In the genomic region with DNA sequence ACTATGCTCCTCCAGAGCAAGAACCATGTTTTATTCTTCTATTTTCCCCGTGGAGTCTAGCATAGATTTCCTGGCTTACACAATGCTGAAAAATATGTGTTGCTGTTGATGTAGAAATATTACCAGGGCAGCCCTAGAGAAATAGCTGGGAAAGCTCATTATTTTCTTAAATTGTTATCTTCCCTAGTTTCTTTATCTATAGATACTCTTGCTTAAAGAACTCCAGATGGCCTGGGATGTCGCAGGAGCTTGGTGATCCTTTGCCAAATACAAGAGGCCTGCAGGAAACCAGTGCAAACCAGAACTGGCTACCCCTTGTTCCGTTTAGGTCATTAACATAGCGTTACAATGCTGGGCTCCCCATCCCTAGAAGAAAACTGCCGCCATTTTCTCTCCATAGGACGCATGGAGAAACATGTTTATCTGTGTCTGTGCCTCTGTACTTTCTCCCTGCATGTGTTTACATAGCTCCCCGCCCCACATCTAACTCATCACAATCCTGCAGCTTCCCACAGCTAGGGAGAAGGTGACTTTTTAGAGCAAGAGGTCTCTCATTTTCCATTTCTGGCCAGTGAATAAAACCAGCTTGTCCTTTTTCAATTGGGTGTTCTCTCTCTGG, we compare ENCODE assay signal across 18 cellular contexts. TPM values are rescaled to one million over a fixed set of nuclear protein-coding genes. Genes with fewer than 3 reads are reported as not detected.
"Had no signal": no experiment of that assay in that cellular context is flagged by ENCODE, and none has a peak within 500 bp of the region (broad histone marks: within the 10 kb centered on the region; RNA-seq: fewer than 3 reads in every experiment).

No MANE protein-coding gene starts in this region.

- H3K9me3 ChIP-seq: body of pancreas, esophagus muscularis mucosa, tibial artery had no signal

- H3K36me3 ChIP-seq: esophagus muscularis mucosa, tibial artery had no signal

- H3K4me3 ChIP-seq: body of pancreas, esophagus muscularis mucosa, tibial artery had no signal

- H3K27me3 ChIP-seq: body of pancreas had no signal

- FAIRE-seq: frontal cortex had no signal

- DNase-seq: activated CD4-positive, alpha-beta T cell treated with anti-CD3 and anti-CD28 coated beads, Interleukin-2, amount 10 ng/mL, durations not matched to agents 7 days and 5 days; activated CD4-positive, CD25-positive, alpha-beta regulatory T cell; activated CD8-positive, alpha-beta memory T cell treated with anti-CD3 and anti-CD28 coated beads, Interleukin-2, amount 50 U/mL, for 48 hours; activated gamma-delta T cell treated with Interleukin-2 at 50 U/mL for 16 hours; activated T-cell treated with anti-CD3 and anti-CD28 coated beads, Interleukin-2, amount 50 U/mL, for 72 hours; amygdala; body of pancreas; cortex of kidney; effector CD4-positive, alpha-beta T cell; head of caudate nucleus; left cardiac atrium; mammary epithelial cell; stimulated activated CD4-positive, alpha-beta T cell treated with anti-CD3 and anti-CD28 coated beads, Interleukin-2, amount 100 ng/mL, for 48 hours; stimulated activated naive B cell treated with anti-CD40 and anti-IgM and Interleukin-4, amounts not matched to agents 10 μg/mL and 1 μg/mL and 100 μg/mL, for 72 hours; tibial artery had no signal

- ATAC-seq: activated T-cell treated with anti-CD3 and anti-CD28 coated beads, Interleukin-2, amount 50 U/mL, for 72 hours; body of pancreas; stimulated activated naive B cell treated with anti-CD40 and anti-IgM and Interleukin-4, amounts not matched to agents 10 μg/mL and 1 μg/mL and 100 μg/mL, for 72 hours had no signal

- H3K27ac ChIP-seq: body of pancreas, esophagus muscularis mucosa, tibial artery had no signal

- H3K4me1 ChIP-seq: esophagus muscularis mucosa, tibial artery had no signal

RNA-seq across cellular contexts. Expression of a gene that starts 6.4 kb away (rescaled TPM):
- total RNA-seq: activated CD4-positive, alpha-beta T cell treated with anti-CD3 and anti-CD28 coated beads, Interleukin-2, amount 10 ng/mL, durations not matched to agents 7 days and 5 days; pulmonary artery endothelial cell had no signal
- polyA plus RNA-seq: mammary epithelial cell had no signal
